Comparison of ENCODE assay signal across 15 cellular contexts in the genomic region with DNA sequence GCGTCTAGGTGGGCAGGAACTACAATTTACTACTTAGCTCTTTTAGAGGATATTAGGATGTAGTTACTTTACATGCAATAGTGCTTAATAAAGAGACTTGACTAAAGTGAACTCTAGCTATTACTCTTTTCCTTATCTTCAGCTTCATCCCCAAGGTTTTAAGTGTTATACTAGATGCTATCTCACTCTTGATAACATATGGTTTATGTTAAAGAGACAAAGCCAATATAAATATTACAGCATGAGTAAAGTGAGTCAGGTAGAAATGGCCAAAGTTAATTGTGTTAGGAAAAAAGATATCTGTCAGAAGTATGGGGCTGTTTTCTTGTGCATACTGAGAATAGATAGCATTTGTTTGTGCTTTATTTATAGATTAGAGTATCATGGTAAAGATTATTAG.
"Had no signal": no experiment of that assay in that cellular context is flagged by ENCODE, and none has a peak within 500 bp of the region (broad histone marks: within the 10 kb centered on the region; RNA-seq: fewer than 3 reads in every experiment).

No MANE protein-coding gene starts in this region.

- H3K27ac ChIP-seq: brain microvascular endothelial cell, colonic mucosa, gastrocnemius medialis, lower lobe of right lung, neural progenitor cell, tibial artery had no signal

- ATAC-seq: gastrocnemius medialis, lower lobe of right lung had no signal

- H3K4me3 ChIP-seq: colonic mucosa, gastrocnemius medialis, lower lobe of right lung, neural progenitor cell, tibial artery had no signal

- H3K4me2 ChIP-seq: neural progenitor cell had no signal

- H2AFZ ChIP-seq: neural progenitor cell had no signal

- DNase-seq: activated B cell treated with CpG ODN at 0.5 μM for 24 hours; activated naive CD4-positive, alpha-beta T cell; aorta; brain microvascular endothelial cell; central memory CD4-positive, alpha-beta T cell; colonic mucosa; gastrocnemius medialis; head of caudate nucleus; lower lobe of right lung; SIG-M5; stimulated activated CD8-positive, alpha-beta memory T cell treated with anti-CD3 and anti-CD28 coated beads, Interleukin-4, amount 100 ng/mL, for 48 hours; stimulated activated naive CD4-positive, alpha-beta T cell treated with Interleukin-2 at 50 U/mL for 16 hours; tibial artery had no signal

- H3K4me1 ChIP-seq: colonic mucosa, gastrocnemius medialis, lower lobe of right lung, neural progenitor cell, tibial artery had no signal

- H3K9me3 ChIP-seq: colonic mucosa, gastrocnemius medialis, lower lobe of right lung, tibial artery had no signal

- H3K4me3 Mint-ChIP-seq: activated B cell treated with CpG ODN at 0.5 μM for 24 hours, neural progenitor cell had no signal

- H3K27ac Mint-ChIP-seq: activated B cell treated with CpG ODN at 0.5 μM for 24 hours, neural progenitor cell, progenitor cell of endocrine pancreas had no signal

- H3K9me3 Mint-ChIP-seq: activated B cell treated with CpG ODN at 0.5 μM for 24 hours, neural progenitor cell had no signal

- H3K9ac ChIP-seq: neural progenitor cell had no signal

- H3K27me3 Mint-ChIP-seq: activated B cell treated with CpG ODN at 0.5 μM for 24 hours, progenitor cell of endocrine pancreas had no signal

- H3K4me1 Mint-ChIP-seq: activated B cell treated with CpG ODN at 0.5 μM for 24 hours, neural progenitor cell had no signal

- H3K27me3 ChIP-seq: brain microvascular endothelial cell, colonic mucosa, gastrocnemius medialis, neural progenitor cell, tibial artery had no signal

- H3K36me3 ChIP-seq: brain microvascular endothelial cell, colonic mucosa, tibial artery had no signal
